Comparison of ENCODE assay signal across 8 cellular contexts in the genomic region with DNA sequence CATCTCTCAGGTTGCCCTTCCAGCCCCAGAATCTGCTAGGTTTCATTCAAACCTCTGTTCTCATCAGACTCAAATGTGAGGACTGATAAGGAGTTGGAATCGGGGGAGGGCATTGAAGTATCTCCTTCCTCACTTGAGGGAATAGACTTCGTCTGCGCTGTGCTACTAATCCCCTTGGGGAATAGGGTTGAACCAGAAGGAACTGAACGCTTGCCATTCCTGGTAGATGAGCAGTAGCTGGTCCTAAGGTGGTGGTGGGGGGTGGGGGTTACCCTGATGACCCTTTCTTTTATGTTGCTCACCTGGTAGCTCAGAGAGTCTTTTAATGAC. TPM values are rescaled to one million over a fixed set of nuclear protein-coding genes. Genes with fewer than 3 reads are reported as not detected.
DNase-seq lines count a peak whose midpoint lies in the region; ATAC-seq and TF ChIP-seq lines count a peak whose summit lies in the region.

No MANE protein-coding gene starts in this region.

- H3K4me3 ChIP-seq in AG09309 (ENCODE audit: control insufficient read depth, low read depth, low read length) (peak overlapping the region; percentile 5), HUES6 (ENCODE audit: low read depth, low read length) (peak overlapping the region; percentile 70), lower lobe of right lung (peak overlapping the region; percentile 53)

- POLR2A ChIA-PET in activated naive CD8-positive, alpha-beta T cell treated with anti-CD3 and anti-CD28 coated beads, Interleukin-2, amount 10 ng/mL, durations not matched to agents 7 days and 5 days (lab: Charles Lee): no interaction called here

- H3K4me1 Mint-ChIP-seq in activated naive CD8-positive, alpha-beta T cell treated with anti-CD3 and anti-CD28 coated beads, Interleukin-2, amount 10 ng/mL, durations not matched to agents 7 days and 5 days: peaks cover 15% of the 10 kb centered on the region

- ATAC-seq in activated naive CD8-positive, alpha-beta T cell treated with anti-CD3 and anti-CD28 coated beads, Interleukin-2, amount 10 ng/mL, durations not matched to agents 7 days and 5 days (ENCODE audit: low read depth): no peak
- no peak for ATAC-seq in lower lobe of right lung

- no peaks in the 10 kb centered on the region for H3K36me3 Mint-ChIP-seq in activated naive CD8-positive, alpha-beta T cell treated with anti-CD3 and anti-CD28 coated beads, Interleukin-2, amount 10 ng/mL, durations not matched to agents 7 days and 5 days

- TF ChIP-seq CTCF in AG09309 (IDR thresholded peaks at IDR 0.05; ENCODE audit: control insufficient read depth, insufficient read depth, low read depth, low read length, missing control alignments): no peak
- no peak for TF ChIP-seq CTCF in lower lobe of right lung (IDR thresholded peaks at IDR 0.05)
- no peak for TF ChIP-seq CTCF in GM10266 (IDR thresholded peaks at IDR 0.05; ENCODE audit: control insufficient read depth, insufficient read depth, low read depth, missing control alignments)

- H3K9ac ChIP-seq in HUES6 (ENCODE audit: low read length): peak overlapping the region; percentile 59

- H3K27me3 Mint-ChIP-seq in activated naive CD8-positive, alpha-beta T cell treated with anti-CD3 and anti-CD28 coated beads, Interleukin-2, amount 10 ng/mL, durations not matched to agents 7 days and 5 days: peaks cover 6% of the 10 kb centered on the region

- H3K27me3 ChIP-seq in HUES6 (ENCODE audit: control insufficient read depth, insufficient read depth, low read length) (peaks cover 21% of the 10 kb centered on the region), lower lobe of right lung (ENCODE audit: low read depth) (no peaks in the 10 kb centered on the region)

- H3K9me3 ChIP-seq in HUES6 (ENCODE audit: control insufficient read depth, insufficient read depth, low read depth, low read length): peaks cover 13% of the 10 kb centered on the region
- H3K9me3 ChIP-seq in lower lobe of right lung: no peaks in the 10 kb centered on the region

- H3K36me3 ChIP-seq in HUES6 (ENCODE audit: control insufficient read depth, insufficient read depth, low read length): no peaks in the 10 kb centered on the region
- no peaks in the 10 kb centered on the region for H3K36me3 ChIP-seq in lower lobe of right lung

- DNase-seq in AG09309 (ENCODE audit: low read depth) (no peak), lower lobe of right lung (no peak), GM10266 (ENCODE audit: extremely low spot score) (no peak), DMS 273 (lab: John Stamatoyannopoulos, UW; ENCODE audit: unreplicated experiment) (no peak), GDM1 (lab: John Stamatoyannopoulos, UW) (no peak)
- DNase-seq in activated naive CD8-positive, alpha-beta T cell treated with anti-CD3 and anti-CD28 coated beads, Interleukin-2, amount 10 ng/mL, durations not matched to agents 7 days and 5 days: no peak
- no peak for DNase-seq in stimulated activated naive CD4-positive, alpha-beta T cell treated with Interleukin-2 at 50 U/mL for 16 hours (lab: John Stamatoyannopoulos, UW)

- H3K27ac ChIP-seq in HUES6 (ENCODE audit: low read depth, low read length): no peak overlapping the region
- H3K27ac ChIP-seq in lower lobe of right lung: no peak overlapping the region

- H3K4me1 ChIP-seq in HUES6 (ENCODE audit: control insufficient read depth, insufficient read depth, low read length) (peaks cover 14% of the 10 kb centered on the region), lower lobe of right lung (no peaks in the 10 kb centered on the region)

- H3K4me3 Mint-ChIP-seq in activated naive CD8-positive, alpha-beta T cell treated with anti-CD3 and anti-CD28 coated beads, Interleukin-2, amount 10 ng/mL, durations not matched to agents 7 days and 5 days: peak overlapping the region; percentile 81

- peak overlapping the region; percentile 73 for H3K27ac Mint-ChIP-seq in activated naive CD8-positive, alpha-beta T cell treated with anti-CD3 and anti-CD28 coated beads, Interleukin-2, amount 10 ng/mL, durations not matched to agents 7 days and 5 days

- no peaks in the 10 kb centered on the region for H3K9me3 Mint-ChIP-seq in activated naive CD8-positive, alpha-beta T cell treated with anti-CD3 and anti-CD28 coated beads, Interleukin-2, amount 10 ng/mL, durations not matched to agents 7 days and 5 days

- intact Hi-C loops in lower lobe of right lung (cut with DNase I): no loop called here

RNA-seq across cellular contexts. Expression of gene SLC9A7, which starts 0.7 kb away (rescaled TPM):
- 1 to 10 TPM; 2.9 to 3.9 TPM for total RNA-seq in activated naive CD8-positive, alpha-beta T cell treated with anti-CD3 and anti-CD28 coated beads, Interleukin-2, amount 10 ng/mL, durations not matched to agents 7 days and 5 days
- 7.9 TPM for total RNA-seq in lower lobe of right lung

Comparison
In these comparisons a context has a peak if more than half of its experiments do, and no peak if none do; other contexts are left out.
1. H3K4me3 ChIP-seq: peak in every context shown above with its lines; median percentile 70 in HUES6; 53 in lower lobe of right lung; 5 in AG09309.